In genomic region chr1:53541761-53542550, GRCh38 we compare ENCODE assay signal across 8 cellular contexts.
DNase-seq lines count a peak whose midpoint lies in the region; ATAC-seq, FAIRE-seq and TF ChIP-seq lines count a peak whose summit lies in the region.

No MANE protein-coding gene starts in this region.

- TF ChIP-seq CTCF in osteoblast (IDR thresholded peaks at IDR 0.05; ENCODE audit: extremely low read depth, low read depth, low read length) (peak; percentile 63), D721Med (IDR thresholded peaks at IDR 0.05; ENCODE audit: insufficient read depth, missing control alignments) (no peak)

- H3K9me3 ChIP-seq in osteoblast (ENCODE audit: low read depth, low read length), result no peaks in the 10 kb centered on the region
- H3K9me3 ChIP-seq in T-helper 17 cell (ENCODE audit: control insufficient read depth, low read length, poor library complexity, severe bottlenecking), result no peaks in the 10 kb centered on the region

- no peaks in the 10 kb centered on the region for H3K79me2 ChIP-seq in osteoblast (ENCODE audit: insufficient read depth, low read length)

- FAIRE-seq in D721Med (lab: Jason Lieb, UNC), result no peak

- peaks cover 38% of the 10 kb centered on the region for H3K27me3 Mint-ChIP-seq in T-helper 17 cell

- peaks cover 5% of the 10 kb centered on the region for H3K4me1 Mint-ChIP-seq in T-helper 17 cell

- H4K20me1 ChIP-seq in osteoblast (ENCODE audit: insufficient read depth, low read length), result peaks cover 8% of the 10 kb centered on the region

- H3K36me3 ChIP-seq in osteoblast (ENCODE audit: insufficient read depth, low read length), result no peaks in the 10 kb centered on the region

- no peak overlapping the region for H3K27ac Mint-ChIP-seq in T-helper 17 cell

- peak overlapping the region; percentile 44 for H3K4me3 ChIP-seq in osteoblast (ENCODE audit: insufficient read depth, low read length)

- H2AFZ ChIP-seq in osteoblast (ENCODE audit: low read length), result peak overlapping the region; percentile 88

- peak; percentile 95 for DNase-seq in EL
- peak; percentile 91 for DNase-seq in LHCN-M2 (ENCODE audit: low read depth)
- peak; percentile 41 for DNase-seq in dermis blood vessel endothelial cell
- peak; percentile 98 for DNase-seq in osteoblast (ENCODE audit: insufficient read length, low spot score, missing footprints)
- no peak for DNase-seq in D721Med (ENCODE audit: insufficient read length, low spot score)
- DNase-seq in T-helper 17 cell, result no peak

- H3K36me3 Mint-ChIP-seq in T-helper 17 cell (ENCODE audit: low read depth), result peaks cover 5% of the 10 kb centered on the region

- H3K4me3 Mint-ChIP-seq in T-helper 17 cell, result no peak overlapping the region

- ATAC-seq in T-helper 17 cell (no peak), HG02588 (IDR thresholded peaks at IDR 0.05; ENCODE audit: unreplicated experiment) (no peak), HG02981 (IDR thresholded peaks at IDR 0.05; ENCODE audit: unreplicated experiment) (no peak)

- H3K4me2 ChIP-seq in osteoblast (ENCODE audit: insufficient read depth, low read length), result peak overlapping the region; percentile 76

- H3K4me1 ChIP-seq in osteoblast (ENCODE audit: insufficient read depth, low read length), result peaks cover 18% of the 10 kb centered on the region

- H3K27me3 ChIP-seq in osteoblast (ENCODE audit: insufficient read depth, low read length), result no peaks in the 10 kb centered on the region

- peak overlapping the region; percentile 98 for H3K27ac ChIP-seq in osteoblast (ENCODE audit: low read depth, low read length)

Comparison
In these comparisons a context has a peak if more than half of its experiments do, and no peak if none do; other contexts are left out.
1. DNase-seq: peak in EL (single experiment), LHCN-M2 (single experiment), dermis blood vessel endothelial cell (single experiment) and osteoblast (single experiment); none in D721Med (single experiment) and T-helper 17 cell (0 of 3).